ENCODE assay signal across 8 cellular contexts in genomic region chr1:23800396-23801337, GRCh38. TPM values are rescaled to one million over a fixed set of nuclear protein-coding genes. Genes with fewer than 3 reads are reported as not detected.
DNase-seq lines count a peak whose midpoint lies in the region; ATAC-seq lines count a peak whose summit lies in the region.

Gene GALE, minus strand, starts transcription at chr1:23800754. Its CDS starts 1,747 bp downstream, at chr1:23799007.

- peaks cover 0 to 18% (median 0%) of the 10 kb centered on the region in 3 donors for H3K36me3 Mint-ChIP-seq in naive thymus-derived CD8-positive, alpha-beta T cell
- peaks cover 16 to 40% of the 10 kb centered on the region in 2 donors for H3K36me3 Mint-ChIP-seq in stimulated activated naive B cell treated with anti-CD40 and anti-IgM and Interleukin-4, amounts not matched to agents 10 μg/mL and 1 μg/mL and 100 μg/mL, for 72 hours

- peak; percentile 76 for ATAC-seq in GM21786 (IDR thresholded peaks at IDR 0.05; ENCODE audit: unreplicated experiment)
- ATAC-seq in naive thymus-derived CD8-positive, alpha-beta T cell: peak; percentile 88 to 89
- peak; percentile 89 to 94 for ATAC-seq in stimulated activated naive B cell treated with anti-CD40 and anti-IgM and Interleukin-4, amounts not matched to agents 10 μg/mL and 1 μg/mL and 100 μg/mL, for 72 hours (replicated peaks)

- peak within 1 kb of the TSS; percentile 81 to 95 (median 92) for H3K27ac Mint-ChIP-seq in naive thymus-derived CD8-positive, alpha-beta T cell
- H3K27ac Mint-ChIP-seq in stimulated activated naive B cell treated with anti-CD40 and anti-IgM and Interleukin-4, amounts not matched to agents 10 μg/mL and 1 μg/mL and 100 μg/mL, for 72 hours: peak within 1 kb of the TSS; percentile 94

- H3K9me3 Mint-ChIP-seq in naive thymus-derived CD8-positive, alpha-beta T cell: no peaks in the 10 kb centered on the region
- no peaks in the 10 kb centered on the region for H3K9me3 Mint-ChIP-seq in stimulated activated naive B cell treated with anti-CD40 and anti-IgM and Interleukin-4, amounts not matched to agents 10 μg/mL and 1 μg/mL and 100 μg/mL, for 72 hours

- peaks cover 6 to 22% (median 16%) of the 10 kb centered on the region in 4 donors for H3K4me1 Mint-ChIP-seq in naive thymus-derived CD8-positive, alpha-beta T cell
- H3K4me1 Mint-ChIP-seq in stimulated activated naive B cell treated with anti-CD40 and anti-IgM and Interleukin-4, amounts not matched to agents 10 μg/mL and 1 μg/mL and 100 μg/mL, for 72 hours: peaks cover 25 to 30% of the 10 kb centered on the region in 2 donors

- H3K27me3 Mint-ChIP-seq in naive thymus-derived CD8-positive, alpha-beta T cell: peaks cover 0 to 1% (median 0%) of the 10 kb centered on the region in 5 donors
- H3K27me3 Mint-ChIP-seq in stimulated activated naive B cell treated with anti-CD40 and anti-IgM and Interleukin-4, amounts not matched to agents 10 μg/mL and 1 μg/mL and 100 μg/mL, for 72 hours: no peaks in the 10 kb centered on the region

- POLR2A ChIA-PET in naive thymus-derived CD8-positive, alpha-beta T cell (lab: Charles Lee): interaction anchor here (0.5 to 8.3 kb wide), 13 partner anchors 10 to 1350 kb away, joined by 3 to 64 read pairs (median 4); partner anchors contain the start of genes ELOA, HMGCL, LYPLA2 and PITHD1

- DNase-seq in DMS153 treated with DMSO at 0.1 percent for 48 hours (lab: John Stamatoyannopoulos, UW; ENCODE audit: unreplicated experiment): peak; percentile 78
- peak; percentile 92 for DNase-seq in LHCN-M2 (ENCODE audit: low read depth)
- DNase-seq in RPMI8226: peak; percentile 99
- DNase-seq in activated T-helper 1 cell treated with anti-CD3 and anti-CD28 coated beads, Interleukin-2, amount 50 U/mL, for 16 hours (ENCODE audit: low read depth in 1 of 2, low spot score in 1 of 2): peak; percentile 97
- peak; percentile 94 for DNase-seq in fibroblast of gingiva (ENCODE audit: low read depth)
- peak; percentile 91 to 98 (median 95) for DNase-seq in naive thymus-derived CD8-positive, alpha-beta T cell
- peak; percentile 91 for DNase-seq in stimulated activated naive B cell treated with anti-CD40 and anti-IgM and Interleukin-4, amounts not matched to agents 10 μg/mL and 1 μg/mL and 100 μg/mL, for 72 hours

- H3K4me3 Mint-ChIP-seq in naive thymus-derived CD8-positive, alpha-beta T cell: peak within 1 kb of the TSS; percentile 75 to 97 (median 90)
- peak within 1 kb of the TSS; percentile 94 to 95 for H3K4me3 Mint-ChIP-seq in stimulated activated naive B cell treated with anti-CD40 and anti-IgM and Interleukin-4, amounts not matched to agents 10 μg/mL and 1 μg/mL and 100 μg/mL, for 72 hours

RNA-seq across cellular contexts. Expression of gene GALE, which starts in this region (rescaled TPM):
- 65.3 and 67.6 TPM in 2 replicates for total RNA-seq in LHCN-M2 (2014; rRNA removed)
- 42.5 TPM for polyA plus RNA-seq in LHCN-M2 (2012)
- total RNA-seq in naive thymus-derived CD8-positive, alpha-beta T cell: 1 to 10 TPM; 8.4 to 8.7 TPM
- 10 to 100 TPM in 2 of 3 donors, 1 to 10 TPM in 1; 8.0 to 12.7 (median 12.3) TPM for polyA plus RNA-seq in naive thymus-derived CD8-positive, alpha-beta T cell

Comparison
In these comparisons a context has a peak if more than half of its experiments do, and no peak if none do; other contexts are left out.
1. Peak in every context shown above with its lines: DNase-seq and ATAC-seq.